Comparison of ENCODE assay signal across 12 cellular contexts in genomic region chr7:30612658-30613265, GRCh38. TPM values are rescaled to one million over a fixed set of nuclear protein-coding genes. Genes with fewer than 3 reads are reported as not detected.
DNase-seq lines count a peak whose midpoint lies in the region; ATAC-seq and TF ChIP-seq lines count a peak whose summit lies in the region.
"Had no signal": no experiment of that assay in that cellular context is flagged by ENCODE, and none has a peak within 500 bp of the region (broad histone marks: within the 10 kb centered on the region; RNA-seq: fewer than 3 reads in every experiment).

No MANE protein-coding gene starts in this region.

- in situ Hi-C loops in gastrocnemius medialis (cut with MboI; ENCODE audit: low sequenced_read_pairs in 4 of 4), result no loop called here

- H3K27me3 ChIP-seq in gastrocnemius medialis, result no peaks in the 10 kb centered on the region

- no peak for TF ChIP-seq POLR2A in gastrocnemius medialis (IDR thresholded peaks at IDR 0.05)

- peaks cover 32% of the 10 kb centered on the region for H3K36me3 Mint-ChIP-seq in natural killer cell
- peaks cover 51% of the 10 kb centered on the region for H3K36me3 Mint-ChIP-seq in natural killer cell treated with Interleukin-12 subunit alpha and Interleukin-12 subunit beta and Interleukin-15 and Interleukin-18, amount 100 ng/mL, for 72 hours
- H3K36me3 Mint-ChIP-seq in activated CD4-positive, alpha-beta memory T cell treated with anti-CD3 and anti-CD28 coated beads for 36 hours, result peaks cover 80% of the 10 kb centered on the region

- intact Hi-C loops in natural killer cell (cut with micrococcal nuclease) (no loop called here), left ventricle myocardium superior (cut with micrococcal nuclease) (no loop called here), gastrocnemius medialis (cut with DNase I; ENCODE audit: low total_unique reads) (no loop called here)
- intact Hi-C loops in activated CD4-positive, alpha-beta memory T cell treated with anti-CD3 and anti-CD28 coated beads for 36 hours (cut with micrococcal nuclease), result loop anchor here (1.0 kb wide), 2 partner anchors 8 to 15 kb away; no protein-coding TSS in a partner anchor

- ATAC-seq in natural killer cell (no peak), left ventricle myocardium superior (no peak), gastrocnemius medialis (no peak)
- no peak for ATAC-seq in natural killer cell treated with Interleukin-12 subunit alpha and Interleukin-12 subunit beta and Interleukin-15 and Interleukin-18, amount 100 ng/mL, for 72 hours
- ATAC-seq in stimulated activated naive CD8-positive, alpha-beta T cell treated with anti-CD3 and anti-CD28 coated beads, Interleukin-15, amount 100 ng/mL, for 72 hours, result no peak
- ATAC-seq: Panc1, sciatic nerve had no signal

- CTCF ChIA-PET in activated CD4-positive, alpha-beta memory T cell treated with anti-CD3 and anti-CD28 coated beads for 36 hours (lab: Charles Lee), result interaction anchor here (0.6 to 1.0 kb wide), 4 partner anchors 8 to 127 kb away, joined by 3 read pairs; no protein-coding TSS in a partner anchor

- no peak overlapping the region for H3K4me3 ChIP-seq in gastrocnemius medialis

- H3K27ac Mint-ChIP-seq in natural killer cell, result peak overlapping the region; percentile 21 to 46
- H3K27ac Mint-ChIP-seq in natural killer cell treated with Interleukin-12 subunit alpha and Interleukin-12 subunit beta and Interleukin-15 and Interleukin-18, amount 100 ng/mL, for 72 hours, result peak overlapping the region in 1 of 2 donors; percentile 44
- peak overlapping the region; percentile 87 for H3K27ac Mint-ChIP-seq in activated CD4-positive, alpha-beta memory T cell treated with anti-CD3 and anti-CD28 coated beads for 36 hours
- peak overlapping the region; percentile 33 to 59 for H3K27ac Mint-ChIP-seq in stimulated activated naive CD8-positive, alpha-beta T cell treated with anti-CD3 and anti-CD28 coated beads, Interleukin-15, amount 100 ng/mL, for 72 hours

- POLR2A ChIA-PET in activated CD4-positive, alpha-beta memory T cell treated with anti-CD3 and anti-CD28 coated beads for 36 hours (lab: Charles Lee), result interaction anchor here (0.8 to 1.0 kb wide), 2 partner anchors 9 to 16 kb away, joined by 3 to 6 read pairs; no protein-coding TSS in a partner anchor

- no peaks in the 10 kb centered on the region for H3K9me3 Mint-ChIP-seq in natural killer cell
- no peaks in the 10 kb centered on the region for H3K9me3 Mint-ChIP-seq in natural killer cell treated with Interleukin-12 subunit alpha and Interleukin-12 subunit beta and Interleukin-15 and Interleukin-18, amount 100 ng/mL, for 72 hours
- no peaks in the 10 kb centered on the region for H3K9me3 Mint-ChIP-seq in activated CD4-positive, alpha-beta memory T cell treated with anti-CD3 and anti-CD28 coated beads for 36 hours
- H3K9me3 Mint-ChIP-seq in stimulated activated naive CD8-positive, alpha-beta T cell treated with anti-CD3 and anti-CD28 coated beads, Interleukin-15, amount 100 ng/mL, for 72 hours, result no peaks in the 10 kb centered on the region

- TF ChIP-seq CTCF in natural killer cell (IDR thresholded peaks at IDR 0.05), result no peak
- no peak for TF ChIP-seq CTCF in gastrocnemius medialis (IDR thresholded peaks at IDR 0.05 in 4 of 5, conservative IDR thresholded peaks at IDR 0.05 in 1 of 5)

- no peaks in the 10 kb centered on the region for H3K4me1 ChIP-seq in gastrocnemius medialis

- H3K9me3 ChIP-seq in gastrocnemius medialis, result no peaks in the 10 kb centered on the region

- H3K27ac ChIP-seq in epithelial cell of prostate (peak overlapping the region; percentile 53), gastrocnemius medialis (no peak overlapping the region)

- no peaks in the 10 kb centered on the region for H3K27me3 Mint-ChIP-seq in natural killer cell (ENCODE audit: low read depth in 2 of 2)
- H3K27me3 Mint-ChIP-seq in natural killer cell treated with Interleukin-12 subunit alpha and Interleukin-12 subunit beta and Interleukin-15 and Interleukin-18, amount 100 ng/mL, for 72 hours, result no peaks in the 10 kb centered on the region
- H3K27me3 Mint-ChIP-seq in activated CD4-positive, alpha-beta memory T cell treated with anti-CD3 and anti-CD28 coated beads for 36 hours, result no peaks in the 10 kb centered on the region
- H3K27me3 Mint-ChIP-seq in stimulated activated naive CD8-positive, alpha-beta T cell treated with anti-CD3 and anti-CD28 coated beads, Interleukin-15, amount 100 ng/mL, for 72 hours, result no peaks in the 10 kb centered on the region

- H3K36me3 ChIP-seq in gastrocnemius medialis, result peaks cover 0 to 75% of the 10 kb centered on the region in 2 donors

- DNase-seq in natural killer cell (no peak), epithelial cell of prostate (ENCODE audit: low read depth, low spot score) (peak; percentile 43), T1000 (lab: John Stamatoyannopoulos, UW) (no peak), left ventricle myocardium superior (no peak), gastrocnemius medialis (no peak)
- DNase-seq in natural killer cell treated with Interleukin-12 subunit alpha and Interleukin-12 subunit beta and Interleukin-15 and Interleukin-18, amount 100 ng/mL, for 72 hours (ENCODE audit: low spot score), result no peak
- peak; percentile 79 for DNase-seq in activated CD4-positive, alpha-beta memory T cell treated with anti-CD3 and anti-CD28 coated beads for 36 hours
- no peak for DNase-seq in stimulated activated naive CD8-positive, alpha-beta T cell treated with anti-CD3 and anti-CD28 coated beads, Interleukin-15, amount 100 ng/mL, for 72 hours
- DNase-seq: C1 segment of cervical spinal cord, NCI-H226 had no signal

- H3K4me3 Mint-ChIP-seq in natural killer cell, result no peak overlapping the region
- no peak overlapping the region for H3K4me3 Mint-ChIP-seq in natural killer cell treated with Interleukin-12 subunit alpha and Interleukin-12 subunit beta and Interleukin-15 and Interleukin-18, amount 100 ng/mL, for 72 hours
- H3K4me3 Mint-ChIP-seq in activated CD4-positive, alpha-beta memory T cell treated with anti-CD3 and anti-CD28 coated beads for 36 hours, result no peak overlapping the region
- no peak overlapping the region for H3K4me3 Mint-ChIP-seq in stimulated activated naive CD8-positive, alpha-beta T cell treated with anti-CD3 and anti-CD28 coated beads, Interleukin-15, amount 100 ng/mL, for 72 hours

- H3K4me1 Mint-ChIP-seq in natural killer cell, result peaks cover 4 to 10% of the 10 kb centered on the region in 2 donors
- peaks cover 0 to 15% of the 10 kb centered on the region in 2 donors for H3K4me1 Mint-ChIP-seq in natural killer cell treated with Interleukin-12 subunit alpha and Interleukin-12 subunit beta and Interleukin-15 and Interleukin-18, amount 100 ng/mL, for 72 hours (ENCODE audit: low read depth in 2 of 2)
- H3K4me1 Mint-ChIP-seq in activated CD4-positive, alpha-beta memory T cell treated with anti-CD3 and anti-CD28 coated beads for 36 hours (ENCODE audit: low read depth), result peaks cover 54% of the 10 kb centered on the region
- H3K4me1 Mint-ChIP-seq in stimulated activated naive CD8-positive, alpha-beta T cell treated with anti-CD3 and anti-CD28 coated beads, Interleukin-15, amount 100 ng/mL, for 72 hours, result peaks cover 52% of the 10 kb centered on the region

RNA-seq across cellular contexts. Expression of gene GARS1, which starts 18.1 kb away (rescaled TPM):
- 100 to 1,000 TPM in 1 of 3 donors, 10 to 100 TPM in 2; 80.2 to 107 (median 92.4) TPM for total RNA-seq in natural killer cell
- total RNA-seq in natural killer cell treated with Interleukin-12 subunit alpha and Interleukin-12 subunit beta and Interleukin-15 and Interleukin-18, amount 100 ng/mL, for 72 hours, result 100 to 1,000 TPM; 178 to 200 TPM
- 100 to 1,000 TPM; 345 to 368 TPM for total RNA-seq in activated CD4-positive, alpha-beta memory T cell treated with anti-CD3 and anti-CD28 coated beads for 36 hours
- 31.6 TPM for total RNA-seq in left ventricle myocardium superior
- 10 to 100 TPM; 52.1 to 67.7 (median 60.1) TPM for total RNA-seq in gastrocnemius medialis

Comparison
In these comparisons a context has a peak if more than half of its experiments do, and no peak if none do; other contexts are left out.
1. DNase-seq: peak in activated CD4-positive, alpha-beta memory T cell treated with anti-CD3 and anti-CD28 coated beads for 36 hours (single experiment) and epithelial cell of prostate (single experiment); none in natural killer cell (single experiment), natural killer cell treated with Interleukin-12 subunit alpha and Interleukin-12 subunit beta and Interleukin-15 and Interleukin-18, amount 100 ng/mL, for 72 hours (single experiment), stimulated activated naive CD8-positive, alpha-beta T cell treated with anti-CD3 and anti-CD28 coated beads, Interleukin-15, amount 100 ng/mL, for 72 hours (0 of 2), T1000 (single experiment), left ventricle myocardium superior (single experiment) and gastrocnemius medialis (0 of 2).